In the genomic region with DNA sequence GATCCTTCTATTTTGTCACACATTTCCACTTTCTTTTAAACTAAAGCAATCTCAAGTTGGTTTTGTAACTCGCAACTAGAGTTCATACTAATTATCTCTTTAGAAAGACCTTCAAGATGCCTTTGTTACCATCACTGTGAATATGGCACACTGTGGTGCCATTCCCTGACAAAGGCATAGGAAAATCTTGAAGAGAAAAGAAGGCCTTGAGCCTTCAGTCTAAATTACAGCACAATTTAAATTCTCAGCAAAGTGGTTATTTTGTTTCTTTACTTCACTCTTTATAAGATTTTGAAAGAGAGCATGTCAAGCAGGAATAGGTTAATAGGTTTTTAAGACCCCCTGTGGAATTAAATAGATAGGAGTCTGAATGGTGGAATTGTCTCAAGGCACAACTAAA, we compare ENCODE assay signal across 2 cellular contexts.
TF ChIP-seq lines count a peak whose summit lies in the region.

No MANE protein-coding gene starts in this region.

TF ChIP-seq in SK-N-SH, 30 proteins besides CTCF, POLR2A, EP300 and RAD21 (continued from another document):
- TF ChIP-seq USF1 (IDR thresholded peaks at IDR 0.05; ENCODE audit: borderline replicate concordance, low read depth), result no peak
- no peak for TF ChIP-seq NRF1 (IDR thresholded peaks at IDR 0.05; ENCODE audit: low read depth, low read length)
- no peak for TF ChIP-seq MXI1 (IDR thresholded peaks at IDR 0.05; ENCODE audit: low read depth, low read length)
- no peak for TF ChIP-seq RCOR1 (IDR thresholded peaks at IDR 0.05; ENCODE audit: low read length)
- TF ChIP-seq, protein P1, sequence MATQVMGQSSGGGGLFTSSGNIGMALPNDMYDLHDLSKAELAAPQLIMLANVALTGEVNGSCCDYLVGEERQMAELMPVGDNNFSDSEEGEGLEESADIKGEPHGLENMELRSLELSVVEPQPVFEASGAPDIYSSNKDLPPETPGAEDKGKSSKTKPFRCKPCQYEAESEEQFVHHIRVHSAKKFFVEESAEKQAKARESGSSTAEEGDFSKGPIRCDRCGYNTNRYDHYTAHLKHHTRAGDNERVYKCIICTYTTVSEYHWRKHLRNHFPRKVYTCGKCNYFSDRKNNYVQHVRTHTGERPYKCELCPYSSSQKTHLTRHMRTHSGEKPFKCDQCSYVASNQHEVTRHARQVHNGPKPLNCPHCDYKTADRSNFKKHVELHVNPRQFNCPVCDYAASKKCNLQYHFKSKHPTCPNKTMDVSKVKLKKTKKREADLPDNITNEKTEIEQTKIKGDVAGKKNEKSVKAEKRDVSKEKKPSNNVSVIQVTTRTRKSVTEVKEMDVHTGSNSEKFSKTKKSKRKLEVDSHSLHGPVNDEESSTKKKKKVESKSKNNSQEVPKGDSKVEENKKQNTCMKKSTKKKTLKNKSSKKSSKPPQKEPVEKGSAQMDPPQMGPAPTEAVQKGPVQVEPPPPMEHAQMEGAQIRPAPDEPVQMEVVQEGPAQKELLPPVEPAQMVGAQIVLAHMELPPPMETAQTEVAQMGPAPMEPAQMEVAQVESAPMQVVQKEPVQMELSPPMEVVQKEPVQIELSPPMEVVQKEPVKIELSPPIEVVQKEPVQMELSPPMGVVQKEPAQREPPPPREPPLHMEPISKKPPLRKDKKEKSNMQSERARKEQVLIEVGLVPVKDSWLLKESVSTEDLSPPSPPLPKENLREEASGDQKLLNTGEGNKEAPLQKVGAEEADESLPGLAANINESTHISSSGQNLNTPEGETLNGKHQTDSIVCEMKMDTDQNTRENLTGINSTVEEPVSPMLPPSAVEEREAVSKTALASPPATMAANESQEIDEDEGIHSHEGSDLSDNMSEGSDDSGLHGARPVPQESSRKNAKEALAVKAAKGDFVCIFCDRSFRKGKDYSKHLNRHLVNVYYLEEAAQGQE (IDR thresholded peaks at IDR 0.05; ENCODE audit: low read depth, low read length), result no peak
- TF ChIP-seq GABPA (IDR thresholded peaks at IDR 0.05; ENCODE audit: low read depth), result no peak
- TF ChIP-seq, protein P2, sequence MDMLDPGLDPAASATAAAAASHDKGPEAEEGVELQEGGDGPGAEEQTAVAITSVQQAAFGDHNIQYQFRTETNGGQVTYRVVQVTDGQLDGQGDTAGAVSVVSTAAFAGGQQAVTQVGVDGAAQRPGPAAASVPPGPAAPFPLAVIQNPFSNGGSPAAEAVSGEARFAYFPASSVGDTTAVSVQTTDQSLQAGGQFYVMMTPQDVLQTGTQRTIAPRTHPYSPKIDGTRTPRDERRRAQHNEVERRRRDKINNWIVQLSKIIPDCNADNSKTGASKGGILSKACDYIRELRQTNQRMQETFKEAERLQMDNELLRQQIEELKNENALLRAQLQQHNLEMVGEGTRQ (IDR thresholded peaks at IDR 0.05; ENCODE audit: borderline replicate concordance, low read depth, low read length), result no peak
- no peak for TF ChIP-seq CHD2 (IDR thresholded peaks at IDR 0.05; ENCODE audit: low read length, partially characterized antibody)
- no peak for TF ChIP-seq ELF1 (IDR thresholded peaks at IDR 0.05)
- TF ChIP-seq, protein P3, sequence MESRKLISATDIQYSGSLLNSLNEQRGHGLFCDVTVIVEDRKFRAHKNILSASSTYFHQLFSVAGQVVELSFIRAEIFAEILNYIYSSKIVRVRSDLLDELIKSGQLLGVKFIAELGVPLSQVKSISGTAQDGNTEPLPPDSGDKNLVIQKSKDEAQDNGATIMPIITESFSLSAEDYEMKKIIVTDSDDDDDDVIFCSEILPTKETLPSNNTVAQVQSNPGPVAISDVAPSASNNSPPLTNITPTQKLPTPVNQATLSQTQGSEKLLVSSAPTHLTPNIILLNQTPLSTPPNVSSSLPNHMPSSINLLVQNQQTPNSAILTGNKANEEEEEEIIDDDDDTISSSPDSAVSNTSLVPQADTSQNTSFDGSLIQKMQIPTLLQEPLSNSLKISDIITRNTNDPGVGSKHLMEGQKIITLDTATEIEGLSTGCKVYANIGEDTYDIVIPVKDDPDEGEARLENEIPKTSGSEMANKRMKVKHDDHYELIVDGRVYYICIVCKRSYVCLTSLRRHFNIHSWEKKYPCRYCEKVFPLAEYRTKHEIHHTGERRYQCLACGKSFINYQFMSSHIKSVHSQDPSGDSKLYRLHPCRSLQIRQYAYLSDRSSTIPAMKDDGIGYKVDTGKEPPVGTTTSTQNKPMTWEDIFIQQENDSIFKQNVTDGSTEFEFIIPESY (IDR thresholded peaks at IDR 0.05; ENCODE audit: borderline replicate concordance, low read depth), result no peak
- no peak for TF ChIP-seq RXRA (IDR thresholded peaks at IDR 0.05; ENCODE audit: borderline replicate concordance, low read depth)
- no peak for TF ChIP-seq POLR2AphosphoS5 (IDR thresholded peaks at IDR 0.05; ENCODE audit: low read depth, low read length)
- TF ChIP-seq NFIC (IDR thresholded peaks at IDR 0.05; ENCODE audit: borderline replicate concordance), result no peak
- no peak for TF ChIP-seq FOXM1 (IDR thresholded peaks at IDR 0.05; ENCODE audit: low read depth)
- TF ChIP-seq JUND (IDR thresholded peaks at IDR 0.05), result no peak
- TF ChIP-seq RFX5 (IDR thresholded peaks at IDR 0.05; ENCODE audit: low read length), result no peak
- TF ChIP-seq YY1 (IDR thresholded peaks at IDR 0.05; ENCODE audit: low read depth), result no peak

TF ChIP-seq in SK-N-SH treated with all-trans-retinoic acid at 6 μM for 48 hours, 23 proteins besides CTCF, POLR2A, EP300 and RAD21 (continued from another document):
- TF ChIP-seq POU6F1 (CRISPR knock-in tag; IDR thresholded peaks at IDR 0.05; ENCODE audit: borderline replicate concordance, low read depth) (no peak), TCF4 (CRISPR knock-in tag; IDR thresholded peaks at IDR 0.05; ENCODE audit: borderline replicate concordance) (no peak), GLIS3 (CRISPR knock-in tag; IDR thresholded peaks at IDR 0.05) (no peak)
